ENCODE assay signal across 11 cellular contexts in genomic region chr13:112741185-112741755, GRCh38. TPM values are rescaled to one million over a fixed set of nuclear protein-coding genes. Genes with fewer than 3 reads are reported as not detected.
A peak's percentile ranks its signal among the peaks of the same experiment; 100 is the strongest.
DNase-seq lines count a peak whose midpoint lies in the region; ATAC-seq and TF ChIP-seq lines count a peak whose summit lies in the region.
"Had no signal": no experiment of that assay in that cellular context is flagged by ENCODE, and none has a peak within 500 bp of the region (broad histone marks: within the 10 kb centered on the region; RNA-seq: fewer than 3 reads in every experiment).

No MANE protein-coding gene starts in this region.

- DNase-seq in GM23248 (no peak), KBM-7 (no peak)
- DNase-seq in naive thymus-derived CD4-positive, alpha-beta T cell: no peak
- DNase-seq in activated T-cell treated with anti-CD3 and anti-CD28 coated beads, Interleukin-2, amount 50 U/mL, for 1 hour: no peak
- no peak for DNase-seq in activated T-cell treated with anti-CD3 and anti-CD28 coated beads, Interleukin-2, amount 50 U/mL, for 48 hours
- DNase-seq: activated gamma-delta T cell treated with Interleukin-2 at 50 U/mL for 16 hours, HCEC 1CT, NCI-H1694 treated with DMSO at 0.1 percent for 48 hours had no signal

- H3K27me3 ChIP-seq in GM23248 (replicated peaks; ENCODE audit: insufficient read depth): no peaks in the 10 kb centered on the region
- no peaks in the 10 kb centered on the region for H3K27me3 ChIP-seq in layer of hippocampus (ENCODE audit: control insufficient read depth, insufficient read depth, low read length)
- no peaks in the 10 kb centered on the region for H3K27me3 ChIP-seq in naive thymus-derived CD4-positive, alpha-beta T cell (ENCODE audit: control insufficient read depth in 2 of 2, insufficient read depth in 2 of 2, low read length in 2 of 2)

- intact Hi-C loops in naive thymus-derived CD4-positive, alpha-beta T cell (cut with micrococcal nuclease): no loop called here

- no peaks in the 10 kb centered on the region for H3K79me2 ChIP-seq in GM23248 (ENCODE audit: insufficient read depth)

- POLR2A ChIA-PET in naive thymus-derived CD4-positive, alpha-beta T cell (lab: Charles Lee): no interaction called here

- peaks cover 26% of the 10 kb centered on the region for H3K4me1 ChIP-seq in GM23248 (ENCODE audit: insufficient read depth)
- H3K4me1 ChIP-seq in naive thymus-derived CD4-positive, alpha-beta T cell (ENCODE audit: control insufficient read depth in 2 of 2, insufficient read depth in 2 of 2, low read length in 2 of 2): no peaks in the 10 kb centered on the region

- peaks cover 7% of the 10 kb centered on the region for H3K27me3 Mint-ChIP-seq in brain
- H3K27me3 Mint-ChIP-seq in naive thymus-derived CD4-positive, alpha-beta T cell: no peaks in the 10 kb centered on the region

- H3K36me3 ChIP-seq in GM23248 (ENCODE audit: low read depth): no peaks in the 10 kb centered on the region
- no peaks in the 10 kb centered on the region for H3K36me3 ChIP-seq in naive thymus-derived CD4-positive, alpha-beta T cell (ENCODE audit: control insufficient read depth in 2 of 3, insufficient read depth in 3 of 3, low read length in 3 of 3)

- peak overlapping the region; percentile 78 for H3K9ac ChIP-seq in GM23248

- no peaks in the 10 kb centered on the region for H3K9me3 ChIP-seq in GM23248 (ENCODE audit: low read depth)
- H3K9me3 ChIP-seq in naive thymus-derived CD4-positive, alpha-beta T cell (ENCODE audit: control insufficient read depth in 2 of 3, low read length in 3 of 3): no peaks in the 10 kb centered on the region

- TF ChIP-seq CTCF in brain (conservative IDR thresholded peaks at IDR 0.05): no peak

- H3F3A ChIP-seq in GM23248 (ENCODE audit: insufficient read depth): no peaks in the 10 kb centered on the region

- 82 to 86% methylated on average over 11 to 15 of the region's 15 CpGs for WGBS in GM23248 (ENCODE audit: low coverage in 1 of 2, low lambda C conversion rate in 2 of 2, missing lambda C conversion rate in 2 of 2), 2 experiments

- CTCF ChIA-PET in naive thymus-derived CD4-positive, alpha-beta T cell (lab: Charles Lee): no interaction called here

- H3K27ac Mint-ChIP-seq in brain: peak overlapping the region in 3 of 5 experiments; percentile 27 to 79 (median 76)
- H3K27ac Mint-ChIP-seq in naive thymus-derived CD4-positive, alpha-beta T cell: peak overlapping the region in 1 of 9 donors; percentile 10

- H3K4me3 Mint-ChIP-seq in brain: no peak overlapping the region
- H3K4me3 Mint-ChIP-seq in naive thymus-derived CD4-positive, alpha-beta T cell: no peak overlapping the region

- no peak for ATAC-seq in naive thymus-derived CD4-positive, alpha-beta T cell

- H3K9me3 Mint-ChIP-seq in brain: no peaks in the 10 kb centered on the region
- H3K9me3 Mint-ChIP-seq in naive thymus-derived CD4-positive, alpha-beta T cell: peaks cover 0 to 1% (median 0%) of the 10 kb centered on the region in 11 donors

- H2AFZ ChIP-seq in GM23248: peak overlapping the region; percentile 66

- no peaks in the 10 kb centered on the region for H3K9me2 ChIP-seq in GM23248 (ENCODE audit: insufficient read depth)

- H3K36me3 Mint-ChIP-seq in brain: no peaks in the 10 kb centered on the region
- H3K36me3 Mint-ChIP-seq in naive thymus-derived CD4-positive, alpha-beta T cell: no peaks in the 10 kb centered on the region

- H3K4me2 ChIP-seq in GM23248 (ENCODE audit: unreplicated experiment): peak overlapping the region; percentile 58

- H3K4me1 Mint-ChIP-seq in brain: peaks cover 59% of the 10 kb centered on the region
- H3K4me1 Mint-ChIP-seq in naive thymus-derived CD4-positive, alpha-beta T cell: peaks cover 3 to 66% (median 42%) of the 10 kb centered on the region in 7 donors

- peak overlapping the region; percentile 17 for H3K4me3 ChIP-seq in GM23248
- no peak overlapping the region for H3K4me3 ChIP-seq in skin epidermis
- no peak overlapping the region for H3K4me3 ChIP-seq in naive thymus-derived CD4-positive, alpha-beta T cell (ENCODE audit: low read length)

- in situ Hi-C loops in GM23248 (cut with MboI) (no loop called here), KBM-7 (cut with MboI; ENCODE audit: low pct_unique_long_range_greater_than_20kb, low sequenced_read_pairs) (no loop called here)

- no peaks in the 10 kb centered on the region for H4K20me1 ChIP-seq in GM23248 (ENCODE audit: insufficient read depth)

- H3K27ac ChIP-seq in GM23248 (peak overlapping the region; percentile 87), layer of hippocampus (ENCODE audit: low read depth, low read length) (peak overlapping the region; percentile 65), skin epidermis (peak overlapping the region in 19 of 21 experiments; percentile 37 to 85 (median 70))
- H3K27ac ChIP-seq in naive thymus-derived CD4-positive, alpha-beta T cell (ENCODE audit: low read depth, low read length): no peak overlapping the region

RNA-seq across cellular contexts. Expression of gene ATP11A, which starts 51.4 kb away (rescaled TPM):
- total RNA-seq in GM23248 (2014; rRNA removed; shearing (Covaris generic)): 3.2 and 4.9 TPM in 2 replicates
- polyA plus RNA-seq in GM23248 (2016; fragmentation: Nextera tagmentation; extraction: Ambion mirVana) (4.4 and 5.0 TPM in 2 replicates), brain (ENCODE audit: insufficient read depth, low read depth, low replicate concordance) (52.1 TPM)
- 100 to 1,000 TPM in 1 of 5 experiments, 10 to 100 TPM in 4; 45.0 to 111 (median 79.8) TPM for total RNA-seq in naive thymus-derived CD4-positive, alpha-beta T cell
- polyA plus RNA-seq in naive thymus-derived CD4-positive, alpha-beta T cell: 1 to 10 TPM; 4.3 to 6.1 TPM
